17 cellular contexts compared by ENCODE assay signal in the genomic region with DNA sequence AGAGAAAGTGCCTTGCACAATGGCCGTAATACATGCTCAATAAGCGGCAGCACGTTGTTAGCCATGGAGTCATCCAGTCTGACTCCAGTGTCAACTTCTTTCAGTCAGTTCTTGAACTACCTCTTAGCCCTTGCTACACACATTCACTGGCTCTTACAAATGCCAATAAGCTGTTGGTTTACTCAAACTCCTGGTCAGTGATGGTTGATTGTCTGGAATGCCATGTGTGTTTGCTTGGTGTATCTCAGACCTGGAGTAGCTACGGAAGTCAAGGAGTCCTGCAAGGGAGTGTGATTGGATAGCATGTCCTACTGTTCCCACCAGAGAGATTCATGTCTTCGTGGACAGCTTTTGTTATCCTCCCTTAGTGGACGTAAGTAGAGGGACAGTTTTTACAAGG. TPM values are rescaled to one million over a fixed set of nuclear protein-coding genes. Genes with fewer than 3 reads are reported as not detected.
"Had no signal": no experiment of that assay in that cellular context is flagged by ENCODE, and none has a peak within 500 bp of the region (broad histone marks: within the 10 kb centered on the region; RNA-seq: fewer than 3 reads in every experiment).

No MANE protein-coding gene starts in this region.

- H3K27me3 Mint-ChIP-seq: stimulated activated memory B cell treated with anti-CD40 and anti-IgM and Interleukin-4, amounts not matched to agents 10 μg/mL and 1 μg/mL and 100 μg/mL, for 72 hours had no signal

- H3K4me1 ChIP-seq: esophagus muscularis mucosa, gastroesophageal sphincter, parathyroid adenoma, psoas muscle, transverse colon had no signal

- H3K4me1 Mint-ChIP-seq: naive thymus-derived CD4-positive, alpha-beta T cell had no signal

- H3K79me2 ChIP-seq: parathyroid adenoma had no signal

- H3K4me3 Mint-ChIP-seq: effector memory CD8-positive, alpha-beta T cell; naive thymus-derived CD4-positive, alpha-beta T cell; stimulated activated memory B cell treated with anti-CD40 and anti-IgM and Interleukin-4, amounts not matched to agents 10 μg/mL and 1 μg/mL and 100 μg/mL, for 72 hours; stimulated activated naive CD8-positive, alpha-beta T cell treated with anti-CD3 and anti-CD28 coated beads, Interleukin-15, Interleukin-2, amounts not matched to agents 100 ng/mL and 50 ng/mL, for 24 hours had no signal

- DNase-seq: effector memory CD8-positive, alpha-beta T cell; glutamatergic neuron; left cardiac atrium; naive thymus-derived CD4-positive, alpha-beta T cell; psoas muscle; retina; right lobe of liver; stimulated activated CD4-positive, alpha-beta T cell treated with anti-CD3 and anti-CD28 coated beads, Interleukin-4, amount 100 ng/mL, for 1 hour; transverse colon had no signal

- H3K36me3 Mint-ChIP-seq: stimulated activated memory B cell treated with anti-CD40 and anti-IgM and Interleukin-4, amounts not matched to agents 10 μg/mL and 1 μg/mL and 100 μg/mL, for 72 hours had no signal

- H3K27me3 ChIP-seq: esophagus muscularis mucosa, gastroesophageal sphincter, right lobe of liver, transverse colon had no signal

- H3K4me3 ChIP-seq: esophagus muscularis mucosa, gastroesophageal sphincter, psoas muscle, right lobe of liver, transverse colon had no signal

- H3K9me3 ChIP-seq: esophagus muscularis mucosa, gastroesophageal sphincter, psoas muscle, right lobe of liver, transverse colon had no signal

- H2AFZ ChIP-seq: parathyroid adenoma had no signal

- ATAC-seq: effector memory CD8-positive, alpha-beta T cell; gastroesophageal sphincter; left cardiac atrium; naive thymus-derived CD4-positive, alpha-beta T cell; psoas muscle; stimulated activated memory B cell treated with anti-CD40 and anti-IgM and Interleukin-4, amounts not matched to agents 10 μg/mL and 1 μg/mL and 100 μg/mL, for 72 hours had no signal

- H3K36me3 ChIP-seq: esophagus muscularis mucosa, gastroesophageal sphincter, right lobe of liver, transverse colon had no signal

- H3K27ac Mint-ChIP-seq: effector memory CD8-positive, alpha-beta T cell; naive thymus-derived CD4-positive, alpha-beta T cell; stimulated activated memory B cell treated with anti-CD40 and anti-IgM and Interleukin-4, amounts not matched to agents 10 μg/mL and 1 μg/mL and 100 μg/mL, for 72 hours; stimulated activated naive CD8-positive, alpha-beta T cell treated with anti-CD3 and anti-CD28 coated beads, Interleukin-15, Interleukin-2, amounts not matched to agents 100 ng/mL and 50 ng/mL, for 24 hours had no signal

- H3K27ac ChIP-seq: epithelial cell of prostate, esophagus muscularis mucosa, gastroesophageal sphincter, parathyroid adenoma, psoas muscle, right lobe of liver, transverse colon had no signal

- H3K9me3 Mint-ChIP-seq: effector memory CD8-positive, alpha-beta T cell; naive thymus-derived CD4-positive, alpha-beta T cell; stimulated activated naive CD8-positive, alpha-beta T cell treated with anti-CD3 and anti-CD28 coated beads, Interleukin-15, Interleukin-2, amounts not matched to agents 100 ng/mL and 50 ng/mL, for 24 hours had no signal

- H3K9ac ChIP-seq: parathyroid adenoma had no signal

RNA-seq across cellular contexts. Expression of a gene that starts 37.4 kb away (rescaled TPM):
- polyA plus RNA-seq: keratinocyte, neural cell had no signal
